Comparison of ENCODE assay signal across 9 cellular contexts in genomic region chr10:43808136-43808535, GRCh38.
A peak's percentile ranks its signal among the peaks of the same experiment; 100 is the strongest.
DNase-seq lines count a peak whose midpoint lies in the region; ATAC-seq and TF ChIP-seq lines count a peak whose summit lies in the region.
"Had no signal": no experiment of that assay in that cellular context is flagged by ENCODE, and none has a peak within 500 bp of the region (broad histone marks: within the 10 kb centered on the region; RNA-seq: fewer than 3 reads in every experiment).

No MANE protein-coding gene starts in this region.

- peaks cover 5% of the 10 kb centered on the region for H3K4me1 ChIP-seq in IMR-90 (ENCODE audit: control insufficient read depth, insufficient read depth, low read length)

- no peak overlapping the region for H3K27ac ChIP-seq in IMR-90 (ENCODE audit: insufficient read depth, low read length)

- H3K14ac ChIP-seq in IMR-90 (replicated peaks; ENCODE audit: low read depth, low read length), result no peak overlapping the region

- H2AK9ac ChIP-seq in IMR-90 (replicated peaks; ENCODE audit: low read depth, low read length, poor library complexity), result no peak overlapping the region

- H3K23ac ChIP-seq in IMR-90 (ENCODE audit: low read depth, low read length), result no peak overlapping the region

- peak overlapping the region; percentile 61 to 78 for H3K27ac Mint-ChIP-seq in effector memory CD8-positive, alpha-beta T cell
- H3K27ac Mint-ChIP-seq: WTC11 had no signal

- intact Hi-C loops in IMR-90 (cut with micrococcal nuclease), result loop anchor here (5.0 to 10.0 kb wide), 2 partner anchors 116 to 497 kb away; no protein-coding TSS in a partner anchor

- H3K9ac ChIP-seq in IMR-90 (ENCODE audit: low read depth, low read length), result no peak overlapping the region

- H3K56ac ChIP-seq in IMR-90 (ENCODE audit: extremely low read depth, insufficient read depth, low read length), result 0 out of 2 replicates have a peak overlapping the region, but pooled peaks have one; percentile 19

- H2BK15ac ChIP-seq in IMR-90 (ENCODE audit: low read depth, low read length), result no peak overlapping the region

- no peak for TF ChIP-seq CTCF in IMR-90 (conservative IDR thresholded peaks at IDR 0.05; ENCODE audit: low read depth, low read length)

- no peaks in the 10 kb centered on the region for H4K20me1 ChIP-seq in IMR-90 (ENCODE audit: insufficient read depth, low read length)

- H2BK120ac ChIP-seq in IMR-90 (ENCODE audit: low read depth, low read length), result no peak overlapping the region

- in situ Hi-C loops in IMR-90 (cut with MboI; ENCODE audit: low sequenced_read_pairs), result no loop called here

- peaks cover 7% of the 10 kb centered on the region; the same call in 1 of the 2 replicates for H3K9me1 ChIP-seq in IMR-90 (ENCODE audit: insufficient read depth, low read length)

- no peaks in the 10 kb centered on the region for H3K9me3 ChIP-seq in IMR-90 (ENCODE audit: control insufficient read depth, insufficient read depth, low read length)

- POLR2A ChIA-PET in IMR-90 (lab: Charles Lee; ENCODE audit: unreplicated experiment), result no interaction called here

- H3K4me1 Mint-ChIP-seq in effector memory CD8-positive, alpha-beta T cell (ENCODE audit: low read depth in 2 of 2), result peaks cover 13 to 22% of the 10 kb centered on the region in 2 donors

- peak overlapping the region; percentile 21; the same call in 1 of the 2 replicates for H3K4ac ChIP-seq in IMR-90 (ENCODE audit: low read depth, low read length)

- peak overlapping the region; percentile 21 to 64 for H3K4me3 Mint-ChIP-seq in effector memory CD8-positive, alpha-beta T cell
- H3K4me3 Mint-ChIP-seq: WTC11 had no signal

- H3K36me3 Mint-ChIP-seq in effector memory CD8-positive, alpha-beta T cell (ENCODE audit: insufficient read depth), result peaks cover 2% of the 10 kb centered on the region
- H3K36me3 Mint-ChIP-seq: WTC11 had no signal

- CTCF ChIA-PET in IMR-90 (lab: Yijun Ruan, JAX), result interaction anchor here (0.5 to 0.6 kb wide), 2 partner anchors 13 to 60 kb away, joined by 3 read pairs; no protein-coding TSS in a partner anchor

- no TSS peak for BruUV-seq in IMR-90 (replicated peaks; lab: Mats Ljungman, UMichigan)

- no peak overlapping the region for H4K8ac ChIP-seq in IMR-90 (ENCODE audit: low read depth in 2 of 2, low read length in 2 of 2)

- peaks cover 12% of the 10 kb centered on the region; the same call in 1 of the 2 replicates for H3K27me3 ChIP-seq in IMR-90 (ENCODE audit: control insufficient read depth, insufficient read depth, low read length)

- no peaks in the 10 kb centered on the region for H3K79me1 ChIP-seq in IMR-90 (ENCODE audit: low read depth in 1 of 2, low read length in 2 of 2)

- no peak overlapping the region for H3K4me2 ChIP-seq in IMR-90 (ENCODE audit: low read depth, low read length)

- no peak overlapping the region for H2AK5ac ChIP-seq in IMR-90 (ENCODE audit: low read depth, low read length)

- H3K36me3 ChIP-seq in IMR-90 (ENCODE audit: control insufficient read depth, insufficient read depth, low read length), result no peaks in the 10 kb centered on the region

- no peak overlapping the region for H3K18ac ChIP-seq in IMR-90 (ENCODE audit: low read depth, low read length)

- TF ChIP-seq RAD21 in IMR-90 (IDR thresholded peaks at IDR 0.05; ENCODE audit: low read length), result no peak

- H3K4me3 ChIP-seq in IMR-90 (ENCODE audit: insufficient read depth, low read depth, low read length), result no peak overlapping the region

- ATAC-seq in GM18502 (IDR thresholded peaks at IDR 0.05; ENCODE audit: poor library complexity, unreplicated experiment), result peak; percentile 93
- ATAC-seq in GM21528 (IDR thresholded peaks at IDR 0.05; ENCODE audit: low FRiP score, unreplicated experiment), result peak; percentile 78
- no peak for ATAC-seq in IMR-90 (ENCODE audit: low read depth)
- ATAC-seq in effector memory CD8-positive, alpha-beta T cell (replicated peaks), result peak; percentile 54
- ATAC-seq in HG03159 (IDR thresholded peaks at IDR 0.05; ENCODE audit: unreplicated experiment), result no peak
- ATAC-seq: WTC11 had no signal

- no peaks in the 10 kb centered on the region for H3K9me3 Mint-ChIP-seq in effector memory CD8-positive, alpha-beta T cell
- H3K9me3 Mint-ChIP-seq: WTC11 had no signal

- no peak overlapping the region for H4K5ac ChIP-seq in IMR-90 (ENCODE audit: low read depth, low read length)

- no peak for TF ChIP-seq POLR2A in IMR-90 (IDR thresholded peaks at IDR 0.05; ENCODE audit: low read depth, low read length)

- H4K91ac ChIP-seq in IMR-90 (ENCODE audit: insufficient read depth, low read depth, low read length), result no peak overlapping the region

- H2BK20ac ChIP-seq in IMR-90 (ENCODE audit: low read depth, low read length), result no peak overlapping the region; the same call in 1 of the 2 replicates

- no peak overlapping the region for H2AFZ ChIP-seq in IMR-90 (replicated peaks; ENCODE audit: low read length, poor library complexity)

- no peak overlapping the region for H2BK5ac ChIP-seq in IMR-90 (ENCODE audit: low read depth, low read length, poor library complexity, severe bottlenecking)

- no CpG with 5 or more reads among the region's 3 CpGs for WGBS in IMR-90 (ENCODE audit: extremely low coverage in 2 of 2, insufficient read length in 1 of 2), 2 experiments

- DNase-seq in IMR-90 (peak; percentile 14), NCI-H146 treated with DMSO at 0.1 percent for 48 hours (lab: John Stamatoyannopoulos, UW; ENCODE audit: unreplicated experiment) (no peak), A172 (ENCODE audit: low spot score) (no peak)
- DNase-seq in effector memory CD8-positive, alpha-beta T cell, result no peak
- no peak for DNase-seq in stimulated activated CD4-positive, alpha-beta T cell treated with anti-CD3 and anti-CD28 coated beads, Interleukin-1b, Interleukin-23, amount 100 ng/mL, for 48 hours

- dilution Hi-C loops in IMR-90 (cut with HindIII; ENCODE audit: low sequenced_read_pairs, unreplicated experiment), result no loop called here

- no peaks in the 10 kb centered on the region for H3K27me3 Mint-ChIP-seq in effector memory CD8-positive, alpha-beta T cell

TF ChIP-seq in IMR-90, 13 proteins besides CTCF, POLR2A, EP300 and RAD21:
- no peak for TF ChIP-seq RCOR1 (IDR thresholded peaks at IDR 0.05; ENCODE audit: insufficient replicate concordance, low read length)

Comparison
In these comparisons a context has a peak if more than half of its experiments do, and no peak if none do; other contexts are left out.
1. ATAC-seq: peak in GM18502 (single experiment), GM21528 (single experiment) and effector memory CD8-positive, alpha-beta T cell (single experiment); none in IMR-90 (single experiment) and HG03159 (single experiment).